ENCODE assay signal across 13 cellular contexts in genomic region chr19:13020002-13020414, GRCh38. TPM values are rescaled to one million over a fixed set of nuclear protein-coding genes. Genes with fewer than 3 reads are reported as not detected.
DNase-seq lines count a peak whose midpoint lies in the region; ATAC-seq and TF ChIP-seq lines count a peak whose summit lies in the region.
"Had no signal": no experiment of that assay in that cellular context is flagged by ENCODE, and none has a peak within 500 bp of the region (broad histone marks: within the 10 kb centered on the region; RNA-seq: fewer than 3 reads in every experiment).

No MANE protein-coding gene starts in this region.

- no peaks in the 10 kb centered on the region for H3K27me3 ChIP-seq in colonic mucosa
- peaks cover 81% of the 10 kb centered on the region for H3K27me3 ChIP-seq in mesendoderm (ENCODE audit: insufficient read depth, low read length, poor library complexity)
- no peaks in the 10 kb centered on the region for H3K27me3 ChIP-seq in tibial artery

- H3K18ac ChIP-seq in mesendoderm (ENCODE audit: low read length) = no peak overlapping the region

- TF ChIP-seq CTCF in colonic mucosa (IDR thresholded peaks at IDR 0.05) (no peak), tibial artery (IDR thresholded peaks at IDR 0.05) (no peak)

- no peak overlapping the region for H3K4ac ChIP-seq in mesendoderm (ENCODE audit: low read depth, low read length)

- no peak overlapping the region for H4K8ac ChIP-seq in mesendoderm (ENCODE audit: low read depth, low read length)

- ATAC-seq in HG03354 (IDR thresholded peaks at IDR 0.05; ENCODE audit: poor library complexity, severe bottlenecking, unreplicated experiment) = no peak

- intact Hi-C loops in colonic mucosa (cut with DNase I) (no loop called here), tibial artery (cut with DNase I; ENCODE audit: low total_unique reads) (loop anchor here (5.0 kb wide), 1 partner anchor 37 kb away; no protein-coding TSS in a partner anchor)

- WGBS in mesendoderm (ENCODE audit: extremely low coverage, insufficient coverage, low lambda C conversion rate) = no CpG with 5 or more reads among the region's 7 CpGs

- H3K27ac ChIP-seq in colonic mucosa = peak overlapping the region; percentile 60
- no peak overlapping the region for H3K27ac ChIP-seq in mesendoderm (ENCODE audit: low read depth, low read length)
- H3K27ac ChIP-seq in tibial artery = peak overlapping the region; percentile 88 to 99
- H3K27ac ChIP-seq: PC-9 had no signal

- no peak overlapping the region for H3K4me2 ChIP-seq in mesendoderm (ENCODE audit: low read length)
- H3K4me2 ChIP-seq: PC-9 had no signal

- H3K9ac ChIP-seq in colonic mucosa (ENCODE audit: low read depth in 2 of 2, low read length in 2 of 2) = no peak overlapping the region
- H3K9ac ChIP-seq in mesendoderm (ENCODE audit: low read length) = no peak overlapping the region

- no peak overlapping the region for H4K5ac ChIP-seq in mesendoderm (ENCODE audit: low read length)

- no peak overlapping the region for H3K4me3 ChIP-seq in colonic mucosa
- H3K4me3 ChIP-seq in mesendoderm (ENCODE audit: low read length) = no peak overlapping the region
- peak overlapping the region in 1 of 2 donors; percentile 16 for H3K4me3 ChIP-seq in tibial artery
- H3K4me3 ChIP-seq: PC-9 had no signal

- no peaks in the 10 kb centered on the region for H3K9me3 ChIP-seq in colonic mucosa
- H3K9me3 ChIP-seq in tibial artery = no peaks in the 10 kb centered on the region

- no peak overlapping the region for H2BK15ac ChIP-seq in mesendoderm (replicated peaks; ENCODE audit: low read depth)

- H3K79me1 ChIP-seq in mesendoderm (ENCODE audit: low read length) = no peaks in the 10 kb centered on the region

- H2AK5ac ChIP-seq in mesendoderm (ENCODE audit: low read length) = no peak overlapping the region

- H2BK5ac ChIP-seq in mesendoderm (ENCODE audit: low read length) = no peak overlapping the region

- H3K23ac ChIP-seq in mesendoderm (ENCODE audit: low read length) = no peak overlapping the region

- H3K79me2 ChIP-seq in mesendoderm (ENCODE audit: control insufficient read depth, insufficient read depth, low read length) = no peaks in the 10 kb centered on the region

- no peaks in the 10 kb centered on the region for H3K36me3 ChIP-seq in colonic mucosa
- no peaks in the 10 kb centered on the region for H3K36me3 ChIP-seq in mesendoderm (ENCODE audit: control insufficient read depth, insufficient read depth, low read length)
- no peaks in the 10 kb centered on the region for H3K36me3 ChIP-seq in tibial artery

- H2BK120ac ChIP-seq in mesendoderm (ENCODE audit: low read depth, low read length) = no peak overlapping the region

- H3K56ac ChIP-seq in mesendoderm (ENCODE audit: low read length) = no peak overlapping the region

- DNase-seq in M059J (ENCODE audit: low read depth) (peak; percentile 76), colonic mucosa (no peak), mesendoderm (peak; percentile 45), tibial artery (no peak), NCI-H1105 treated with DMSO at 0.1 percent for 48 hours (lab: John Stamatoyannopoulos, UW) (no peak), glomerular visceral epithelial cell (ENCODE audit: extremely low spot score) (no peak), HuH-7 (ENCODE audit: low spot score) (no peak)
- DNase-seq: activated naive CD8-positive, alpha-beta T cell treated with anti-CD3 and anti-CD28 coated beads for 36 hours; NCI-H226; PC-9; T1000 had no signal

- H3K4me1 ChIP-seq in colonic mucosa = peaks cover 4% of the 10 kb centered on the region
- peaks cover 2% of the 10 kb centered on the region for H3K4me1 ChIP-seq in mesendoderm (ENCODE audit: control insufficient read depth, low read depth, low read length)
- peaks cover 7 to 94% (median 80%) of the 10 kb centered on the region in 4 donors for H3K4me1 ChIP-seq in tibial artery

RNA-seq across cellular contexts. Expression of gene NFIX, which starts 24.7 kb away (rescaled TPM):
- total RNA-seq in M059J (2014; rRNA removed; shearing (Covaris generic)) = 38.5 and 52.0 TPM in 2 replicates
- 10 to 100 TPM; 70.9 to 73.8 TPM for total RNA-seq in colonic mucosa
- 0.07 TPM for polyA plus RNA-seq in mesendoderm (2013, experiment 1 of 2)
- 0.10 TPM for polyA plus RNA-seq in mesendoderm (2013, experiment 2 of 2)

RNA-seq across cellular contexts. Expression of gene DAND5, which starts 50.6 kb away (rescaled TPM):
- 0.62 TPM in 1 of 2 replicates, not detected in the other for total RNA-seq in M059J (2014; rRNA removed; shearing (Covaris generic))
- total RNA-seq in colonic mucosa = under 1 TPM; 0.19 to 0.27 TPM
- polyA plus RNA-seq in mesendoderm (2013, experiment 1 of 2) = 0.03 TPM
- 0.01 TPM for polyA plus RNA-seq in mesendoderm (2013, experiment 2 of 2)
- total RNA-seq: activated naive CD8-positive, alpha-beta T cell treated with anti-CD3 and anti-CD28 coated beads for 36 hours; progenitor cell of endocrine pancreas had no signal

Comparison
In these comparisons a context has a peak if more than half of its experiments do, and no peak if none do; other contexts are left out.
1. DNase-seq: peak in M059J (single experiment) and mesendoderm (single experiment); none in colonic mucosa (single experiment), tibial artery (0 of 2), NCI-H1105 treated with DMSO at 0.1 percent for 48 hours (single experiment), glomerular visceral epithelial cell (single experiment) and HuH-7 (single experiment).